ENCODE assay signal across 18 cellular contexts in genomic region chr10:80571352-80571751, GRCh38. TPM values are rescaled to one million over a fixed set of nuclear protein-coding genes. Genes with fewer than 3 reads are reported as not detected.
DNase-seq lines count a peak whose midpoint lies in the region; ATAC-seq and TF ChIP-seq lines count a peak whose summit lies in the region.
"Had no signal": no experiment of that assay in that cellular context is flagged by ENCODE, and none has a peak within 500 bp of the region (broad histone marks: within the 10 kb centered on the region; RNA-seq: fewer than 3 reads in every experiment).

No MANE protein-coding gene starts in this region.

- no peak overlapping the region for H2BK120ac ChIP-seq in trophoblast cell (ENCODE audit: insufficient read depth, low read length, poor library complexity)

- H3K27ac ChIP-seq in esophagus muscularis mucosa (replicated peaks in 1 of 4): no peak overlapping the region
- H3K27ac ChIP-seq in trophoblast cell (ENCODE audit: low read depth, low read length): no peak overlapping the region

- intact Hi-C loops in esophagus muscularis mucosa (cut with DNase I): no loop called here

- no peak for TF ChIP-seq CTCF in esophagus muscularis mucosa (IDR thresholded peaks at IDR 0.05)

- H3K79me1 ChIP-seq in trophoblast cell (ENCODE audit: low read length): no peaks in the 10 kb centered on the region

- no peak overlapping the region for H3K4me2 ChIP-seq in trophoblast cell (ENCODE audit: low read length)

- H4K91ac ChIP-seq in trophoblast cell (ENCODE audit: low read depth, low read length): no peak overlapping the region

- DNase-seq in esophagus muscularis mucosa (ENCODE audit: extremely low spot score) (peak; percentile 72), mesenteric fat pad (ENCODE audit: low spot score) (peak; percentile 62), trophoblast cell (no peak), NCI-H2196 (lab: John Stamatoyannopoulos, UW; ENCODE audit: unreplicated experiment) (no peak)
- DNase-seq: C1 segment of cervical spinal cord; Calu3; CD4-positive, alpha-beta memory T cell; COR-L47; DMS53; DMS79 treated with DMSO at 0.1 percent for 48 hours; GF-D8; GOT3; HFFc6 had no signal

- H4K12ac ChIP-seq in trophoblast cell (ENCODE audit: low read depth, low read length): peak overlapping the region; percentile 18

- 93% methylated on average over 9 of the region's 9 CpGs for WGBS in esophagus muscularis mucosa
- WGBS in trophoblast cell (ENCODE audit: extremely low coverage, insufficient coverage, insufficient read length): no CpG with 5 or more reads among the region's 9 CpGs

- no peaks in the 10 kb centered on the region for H3K79me2 ChIP-seq in trophoblast cell (ENCODE audit: control insufficient read depth, insufficient read depth, low read length, poor library complexity)

- no peak overlapping the region for H3K18ac ChIP-seq in trophoblast cell (ENCODE audit: low read length)

- TF ChIP-seq POLR2A in esophagus muscularis mucosa (IDR thresholded peaks at IDR 0.05; ENCODE audit: low read depth): no peak

- H2AFZ ChIP-seq in trophoblast cell (ENCODE audit: insufficient read depth, low read length, poor library complexity): no peak overlapping the region

- H3K4me1 ChIP-seq in esophagus muscularis mucosa (no peaks in the 10 kb centered on the region), trophoblast cell (ENCODE audit: control insufficient read depth in 1 of 2, insufficient read depth in 2 of 2, low read length in 2 of 2) (no peaks in the 10 kb centered on the region)
- H3K4me1 ChIP-seq: HAP-1 had no signal

- H3K9ac ChIP-seq in trophoblast cell (ENCODE audit: low read length): no peak overlapping the region

- no peaks in the 10 kb centered on the region for H3K36me3 ChIP-seq in esophagus muscularis mucosa
- H3K36me3 ChIP-seq in trophoblast cell (ENCODE audit: control insufficient read depth in 1 of 2, insufficient read depth in 2 of 2, low read length in 2 of 2): peaks cover 0 to 3% of the 10 kb centered on the region in 2 experiments
- H3K36me3 ChIP-seq: HAP-1 had no signal

- no peak overlapping the region for H3K23ac ChIP-seq in trophoblast cell (ENCODE audit: low read length)

- no peak overlapping the region for H3K14ac ChIP-seq in trophoblast cell (ENCODE audit: low read length)

- H3K4me3 ChIP-seq in esophagus muscularis mucosa (no peak overlapping the region), trophoblast cell (ENCODE audit: low read depth, low read length) (no peak overlapping the region)
- H3K4me3 ChIP-seq: HAP-1 had no signal

- TF ChIP-seq EP300 in esophagus muscularis mucosa (IDR thresholded peaks at IDR 0.05): no peak

- ATAC-seq in HG03342 (IDR thresholded peaks at IDR 0.05; ENCODE audit: unreplicated experiment) (no peak), HG02642 (IDR thresholded peaks at IDR 0.05; ENCODE audit: poor library complexity, unreplicated experiment) (no peak)

- no peak overlapping the region for H3K4ac ChIP-seq in trophoblast cell (ENCODE audit: low read depth, low read length)

- peaks cover 0 to 2% (median 0%) of the 10 kb centered on the region in 4 donors for H3K27me3 ChIP-seq in esophagus muscularis mucosa
- H3K27me3 ChIP-seq in trophoblast cell (ENCODE audit: insufficient read depth, low read length): no peaks in the 10 kb centered on the region

- peaks cover 0 to 1% (median 0%) of the 10 kb centered on the region in 4 donors for H3K9me3 ChIP-seq in esophagus muscularis mucosa
- H3K9me3 ChIP-seq in trophoblast cell (ENCODE audit: insufficient read depth, low read depth, low read length): peaks cover 1% of the 10 kb centered on the region
- H3K9me3 ChIP-seq: HAP-1 had no signal

- no peak overlapping the region for H4K8ac ChIP-seq in trophoblast cell (ENCODE audit: low read depth, low read length)

- H2BK12ac ChIP-seq in trophoblast cell (ENCODE audit: low read length): no peak overlapping the region

- H2BK5ac ChIP-seq in trophoblast cell (ENCODE audit: low read depth, low read length, poor library complexity): no peak overlapping the region

- H2AK5ac ChIP-seq in trophoblast cell (ENCODE audit: low read length): no peak overlapping the region

RNA-seq across cellular contexts. Expression of gene SH2D4B, which starts 33.6 kb away (rescaled TPM):
- total RNA-seq in esophagus muscularis mucosa (under 1 TPM in 2 of 4 donors, not detected in 2; 0.26 to 0.42 TPM), mesenteric fat pad (0.35 TPM)
- polyA plus RNA-seq in trophoblast cell (2013): 0.10 and 0.19 TPM in 2 replicates
- total RNA-seq: Calu3, G401, HFFc6 had no signal
- polyA plus RNA-seq: BJ; CD4-positive, alpha-beta memory T cell had no signal

Comparison
In these comparisons a context has a peak if more than half of its experiments do, and no peak if none do; other contexts are left out.
1. DNase-seq: peak in esophagus muscularis mucosa (single experiment) and mesenteric fat pad (single experiment); none in trophoblast cell (0 of 2) and NCI-H2196 (single experiment).